Comparison of ENCODE assay signal across 9 cellular contexts in genomic region chr3:174101244-174101643, GRCh38.
A peak's percentile ranks its signal among the peaks of the same experiment; 100 is the strongest.
DNase-seq lines count a peak whose midpoint lies in the region; ATAC-seq and TF ChIP-seq lines count a peak whose summit lies in the region.
"Had no signal": no experiment of that assay in that cellular context is flagged by ENCODE, and none has a peak within 500 bp of the region (broad histone marks: within the 10 kb centered on the region; RNA-seq: fewer than 3 reads in every experiment).

No MANE protein-coding gene starts in this region.

- ATAC-seq in GM18520 (IDR thresholded peaks at IDR 0.05; ENCODE audit: unreplicated experiment) (peak; percentile 86), HG02623 (IDR thresholded peaks at IDR 0.05; ENCODE audit: unreplicated experiment) (peak; percentile 74)
- no peak for ATAC-seq in activated T-cell treated with anti-CD3 and anti-CD28 coated beads, Interleukin-2, amount 50 U/mL, for 72 hours (replicated peaks in 1 of 2)
- no peak for ATAC-seq in activated CD4-positive, CD25-positive, alpha-beta regulatory T cell treated with anti-CD3 and anti-CD28 coated beads, Interleukin-2, amount 50 U/mL, for 24 hours

- DNase-seq in NCI-H1436 (lab: John Stamatoyannopoulos, UW) (peak; percentile 77), epithelial cell of proximal tubule (ENCODE audit: low read depth) (peak; percentile 52), NCI-H2107 treated with DMSO at 0.1 percent for 48 hours (lab: John Stamatoyannopoulos, UW; ENCODE audit: unreplicated experiment) (no peak), NK-92 (lab: John Stamatoyannopoulos, UW; ENCODE audit: unreplicated experiment) (no peak)
- no peak for DNase-seq in activated T-cell treated with anti-CD3 and anti-CD28 coated beads, Interleukin-2, amount 50 U/mL, for 72 hours
- DNase-seq: NCI-H345 had no signal

- H3K27me3 Mint-ChIP-seq in activated T-cell treated with anti-CD3 and anti-CD28 coated beads, Interleukin-2, amount 50 U/mL, for 72 hours (ENCODE audit: low read depth) = no peaks in the 10 kb centered on the region

- TF ChIP-seq CTCF in epithelial cell of proximal tubule (conservative IDR thresholded peaks at IDR 0.05; ENCODE audit: low read depth, low read length) = no peak

- H3K27ac Mint-ChIP-seq in activated T-cell treated with anti-CD3 and anti-CD28 coated beads, Interleukin-2, amount 50 U/mL, for 72 hours = no peak overlapping the region

- no peaks in the 10 kb centered on the region for H3K4me1 Mint-ChIP-seq in activated T-cell treated with anti-CD3 and anti-CD28 coated beads, Interleukin-2, amount 50 U/mL, for 72 hours (ENCODE audit: low read depth)

- H3K36me3 Mint-ChIP-seq in activated T-cell treated with anti-CD3 and anti-CD28 coated beads, Interleukin-2, amount 50 U/mL, for 72 hours (ENCODE audit: insufficient read depth in 2 of 2) = no peaks in the 10 kb centered on the region

- peak overlapping the region; percentile 19 for H3K4me3 ChIP-seq in epithelial cell of proximal tubule (ENCODE audit: low read depth, low read length)

- peaks cover 0 to 2% of the 10 kb centered on the region in 2 donors for H3K9me3 Mint-ChIP-seq in activated T-cell treated with anti-CD3 and anti-CD28 coated beads, Interleukin-2, amount 50 U/mL, for 72 hours

- no peak overlapping the region for H3K4me3 Mint-ChIP-seq in activated T-cell treated with anti-CD3 and anti-CD28 coated beads, Interleukin-2, amount 50 U/mL, for 72 hours

Comparison
In these comparisons a context has a peak if more than half of its experiments do, and no peak if none do; other contexts are left out.
1. ATAC-seq: peak in GM18520 (single experiment) and HG02623 (single experiment); none in activated T-cell treated with anti-CD3 and anti-CD28 coated beads, Interleukin-2, amount 50 U/mL, for 72 hours (0 of 2) and activated CD4-positive, CD25-positive, alpha-beta regulatory T cell treated with anti-CD3 and anti-CD28 coated beads, Interleukin-2, amount 50 U/mL, for 24 hours (0 of 2).
2. DNase-seq: peak in NCI-H1436 (single experiment) and epithelial cell of proximal tubule (single experiment); none in activated T-cell treated with anti-CD3 and anti-CD28 coated beads, Interleukin-2, amount 50 U/mL, for 72 hours (0 of 2), NCI-H2107 treated with DMSO at 0.1 percent for 48 hours (single experiment) and NK-92 (single experiment).